34 cellular contexts compared by ENCODE assay signal in genomic region chr17:79501910-79502309, GRCh38.
"Had no signal": no experiment of that assay in that cellular context is flagged by ENCODE, and none has a peak within 500 bp of the region (broad histone marks: within the 10 kb centered on the region; RNA-seq: fewer than 3 reads in every experiment).

No MANE protein-coding gene starts in this region.

- ATAC-seq: activated CD8-positive, alpha-beta T cell treated with anti-CD3 and anti-CD28 coated beads for 36 hours; activated naive CD4-positive, alpha-beta T cell treated with anti-CD3 and anti-CD28 coated beads, Interleukin-2, amount 50 U/mL, for 72 hours; activated T-cell treated with anti-CD3 and anti-CD28 coated beads, Interleukin-2, amount 50 U/mL, for 4 hours; activated T-cell treated with anti-CD3 and anti-CD28 coated beads, Interleukin-2, amount 50 U/mL, for 72 hours; activated T-helper 17 cell treated with anti-CD3 and anti-CD28 coated beads, Interleukin-2, amount 50 U/mL, for 72 hours; body of pancreas had no signal

- FAIRE-seq: astrocyte, TTC549 had no signal

- H3K27ac ChIP-seq: adrenal gland, body of pancreas, brain microvascular endothelial cell, breast epithelium, VCaP had no signal

- DNase-seq: activated B cell treated with CpG ODN at 0.5 μM for 24 hours; activated CD4-positive, alpha-beta memory T cell treated with anti-CD3 and anti-CD28 coated beads for 36 hours; activated CD4-positive, alpha-beta T cell treated with anti-CD3 and anti-CD28 coated beads for 4 hours; activated CD4-positive, alpha-beta T cell treated with anti-CD3 and anti-CD28 coated beads, Interleukin-2, amount 10 ng/mL, durations not matched to agents 24 days and 14 days; activated CD4-positive, alpha-beta T cell treated with anti-CD3 and anti-CD28 coated beads, Interleukin-2, amount 50 U/mL, for 1 hour; activated CD4-positive, alpha-beta T cell treated with anti-CD3 and anti-CD28 coated beads, Interleukin-2, amount 50 U/mL, for 4 hours; activated CD4-positive, CD25-positive, alpha-beta regulatory T cell treated with anti-CD3 and anti-CD28 coated beads, Interleukin-2, amount 50 U/mL, for 72 hours; activated CD8-positive, alpha-beta memory T cell treated with anti-CD3 and anti-CD28 coated beads, Interleukin-2, amount 50 U/mL, for 4 hours; activated CD8-positive, alpha-beta T cell treated with anti-CD3 and anti-CD28 coated beads for 36 hours; activated effector memory CD4-positive, alpha-beta T cell treated with anti-CD3 and anti-CD28 coated beads, Interleukin-2, amount 50 U/mL, for 16 hours; activated gamma-delta T cell treated with Interleukin-2 at 50 U/mL for 16 hours; activated naive CD4-positive, alpha-beta T cell; activated naive CD4-positive, alpha-beta T cell treated with anti-CD3 and anti-CD28 coated beads for 36 hours; activated naive CD4-positive, alpha-beta T cell treated with anti-CD3 and anti-CD28 coated beads, Interleukin-2, amount 50 U/mL, for 16 hours; activated naive CD8-positive, alpha-beta T cell treated with anti-CD3 and anti-CD28 coated beads for 36 hours; activated T-cell treated with anti-CD3 and anti-CD28 coated beads for 4 hours; activated T-cell treated with anti-CD3 and anti-CD28 coated beads, Interleukin-2, amount 50 U/mL, for 1 hour; activated T-cell treated with anti-CD3 and anti-CD28 coated beads, Interleukin-2, amount 50 U/mL, for 4 hours; activated T-cell treated with anti-CD3 and anti-CD28 coated beads, Interleukin-2, amount 50 U/mL, for 72 hours; adrenal gland; amniotic stem cell; aorta; body of pancreas; brain microvascular endothelial cell; central memory CD4-positive, alpha-beta T cell; T-helper 1 cell; T-helper 2 cell; T-helper 9 cell had no signal

- H3K36me3 ChIP-seq: adrenal gland, brain microvascular endothelial cell, breast epithelium had no signal

- H3K9me3 ChIP-seq: adrenal gland, body of pancreas had no signal

- H3K4me1 ChIP-seq: adrenal gland, body of pancreas, breast epithelium had no signal

- H3K27me3 ChIP-seq: body of pancreas, brain microvascular endothelial cell had no signal

- H3K4me3 ChIP-seq: adrenal gland, body of pancreas, breast epithelium had no signal
